24 cellular contexts compared by ENCODE assay signal in genomic region chr10:92395271-92395670, GRCh38.
"Had no signal": no experiment of that assay in that cellular context is flagged by ENCODE, and none has a peak within 500 bp of the region (broad histone marks: within the 10 kb centered on the region; RNA-seq: fewer than 3 reads in every experiment).

No MANE protein-coding gene starts in this region.

- H3K36me3 ChIP-seq: gastroesophageal sphincter, spleen, uterus had no signal

- H3K9me3 ChIP-seq: testis, uterus had no signal

- H3K27me3 ChIP-seq: gastroesophageal sphincter, hepatocyte, spleen, testis, uterus had no signal

- H3K4me1 ChIP-seq: gastroesophageal sphincter, spleen, testis, uterus had no signal

- ATAC-seq: activated CD8-positive, alpha-beta T cell treated with anti-CD3 and anti-CD28 coated beads for 36 hours; activated naive CD8-positive, alpha-beta T cell treated with anti-CD3 and anti-CD28 coated beads, Interleukin-2, amount 50 U/mL, for 24 hours; activated T-cell treated with anti-CD3 and anti-CD28 coated beads, Interleukin-2, amount 50 U/mL, for 4 hours; activated T-helper 17 cell treated with anti-CD3 and anti-CD28 coated beads, Interleukin-2, amount 50 U/mL, for 72 hours; effector memory CD8-positive, alpha-beta T cell; gastroesophageal sphincter; left cardiac atrium; naive thymus-derived CD4-positive, alpha-beta T cell; right cardiac atrium had no signal

- H2AFZ ChIP-seq: hepatocyte had no signal

- H3K27ac ChIP-seq: gastroesophageal sphincter, hepatocyte, spleen, testis, uterus had no signal

- DNase-seq: activated B cell treated with CpG ODN at 0.5 μM for 24 hours; activated CD4-positive, alpha-beta T cell treated with anti-CD3 and anti-CD28 coated beads, Interleukin-2, amount 50 U/mL, for 1 hour; activated CD8-positive, alpha-beta T cell treated with anti-CD3 and anti-CD28 coated beads for 36 hours; activated naive CD8-positive, alpha-beta T cell treated with anti-CD3 and anti-CD28 coated beads, Interleukin-2, amount 50 U/mL, for 24 hours; activated T-cell treated with anti-CD3 and anti-CD28 coated beads, Interleukin-2, amount 50 U/mL, for 4 hours; amygdala; caudate nucleus; cortex of kidney; effector memory CD8-positive, alpha-beta T cell; erythroblast; left cardiac atrium; mammary epithelial cell; naive thymus-derived CD4-positive, alpha-beta T cell; occipital lobe; right cardiac atrium; spleen; stimulated activated CD4-positive, alpha-beta T cell treated with anti-CD3 and anti-CD28 coated beads, Interleukin-2, amount 100 ng/mL, for 48 hours; stimulated activated naive CD4-positive, alpha-beta T cell treated with Interleukin-2 at 50 U/mL for 16 hours; testis; trophoblast cell; uterus had no signal

- H3K4me2 ChIP-seq: hepatocyte had no signal

- H3K4me3 ChIP-seq: gastroesophageal sphincter, hepatocyte, spleen, testis, uterus had no signal

- H3K79me2 ChIP-seq: hepatocyte had no signal
